In the genomic region with DNA sequence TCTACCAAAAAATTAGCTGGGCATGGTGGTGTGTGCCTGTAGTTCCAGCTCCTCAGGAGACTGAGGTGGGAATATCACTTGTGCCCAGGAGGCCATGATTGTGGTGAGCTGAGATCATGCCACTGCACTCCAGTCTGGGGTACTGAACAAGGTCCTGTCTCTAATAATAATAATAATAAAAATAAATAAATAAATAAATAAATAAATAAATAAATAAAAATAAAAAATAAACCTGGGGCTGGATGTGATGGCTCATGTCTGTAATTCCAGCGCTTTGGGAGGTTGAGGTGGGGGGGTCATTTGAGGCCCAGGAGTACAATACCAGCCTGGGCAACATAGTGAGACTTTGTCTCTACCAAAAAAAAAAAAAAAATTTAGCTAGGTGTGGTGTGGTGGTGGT, we compare ENCODE assay signal across 27 cellular contexts.
"Had no signal": no experiment of that assay in that cellular context is flagged by ENCODE, and none has a peak within 500 bp of the region (broad histone marks: within the 10 kb centered on the region; RNA-seq: fewer than 3 reads in every experiment).

No MANE protein-coding gene starts in this region.

- FAIRE-seq: colon, endometrium, frontal cortex had no signal

- ATAC-seq: effector memory CD8-positive, alpha-beta T cell; esophagus mucosa; foreskin keratinocyte; gastrocnemius medialis; gastroesophageal sphincter had no signal

- H3K9me3 ChIP-seq: colonic mucosa, esophagus muscularis mucosa, esophagus squamous epithelium, gastrocnemius medialis, gastroesophageal sphincter, heart left ventricle, heart right ventricle had no signal

- H3K4me3 ChIP-seq: colonic mucosa, coronary artery, dorsolateral prefrontal cortex, esophagus muscularis mucosa, esophagus squamous epithelium, gastrocnemius medialis, gastroesophageal sphincter, heart left ventricle, heart right ventricle had no signal

- H3K27me3 ChIP-seq: colonic mucosa, esophagus muscularis mucosa, esophagus squamous epithelium, foreskin keratinocyte, gastrocnemius medialis, gastroesophageal sphincter, heart left ventricle, heart right ventricle had no signal

- H3K36me3 ChIP-seq: colonic mucosa, esophagus muscularis mucosa, esophagus squamous epithelium, gastrocnemius medialis, gastroesophageal sphincter, heart left ventricle, heart right ventricle had no signal

- H3K27ac Mint-ChIP-seq: dendritic cell treated with granulocyte-macrophage colony-stimulating factor and Interleukin-4, amounts not matched to agents 40 ng/mL and 50 ng/mL, for 4 days; effector memory CD8-positive, alpha-beta T cell; endodermal cell had no signal

- H3K4me3 Mint-ChIP-seq: dendritic cell treated with granulocyte-macrophage colony-stimulating factor and Interleukin-4, amounts not matched to agents 40 ng/mL and 50 ng/mL, for 4 days; effector memory CD8-positive, alpha-beta T cell; endodermal cell had no signal

- H3K4me1 ChIP-seq: colonic mucosa, esophagus squamous epithelium, gastrocnemius medialis had no signal

- DNase-seq: colonic mucosa; cortex of kidney; dorsolateral prefrontal cortex; effector CD4-positive, alpha-beta T cell; effector CD8-positive, alpha-beta T cell; effector memory CD4-positive, alpha-beta T cell; effector memory CD8-positive, alpha-beta T cell; endodermal cell; erythroblast; esophagus squamous epithelium; foreskin fibroblast; foreskin keratinocyte; foreskin melanocyte; gastrocnemius medialis; glutamatergic neuron; head of caudate nucleus; heart left ventricle; heart right ventricle had no signal

- H3K9me3 Mint-ChIP-seq: dendritic cell treated with granulocyte-macrophage colony-stimulating factor and Interleukin-4, amounts not matched to agents 40 ng/mL and 50 ng/mL, for 4 days; effector memory CD8-positive, alpha-beta T cell; endodermal cell had no signal

- H3K27ac ChIP-seq: colonic mucosa, coronary artery, dorsolateral prefrontal cortex, epithelial cell of prostate, esophagus muscularis mucosa, esophagus squamous epithelium, foreskin keratinocyte, gastrocnemius medialis, gastroesophageal sphincter had no signal
